8 cellular contexts compared by ENCODE assay signal in genomic region chr21:36113647-36114428, GRCh38. TPM values are rescaled to one million over a fixed set of nuclear protein-coding genes. Genes with fewer than 3 reads are reported as not detected.
DNase-seq lines count a peak whose midpoint lies in the region; ATAC-seq lines count a peak whose summit lies in the region.

No MANE protein-coding gene starts in this region.

- no peak overlapping the region for H3K27ac ChIP-seq in BLaER1

- H3K27me3 ChIP-seq in BLaER1 (no peaks in the 10 kb centered on the region), mononuclear cell (ENCODE audit: insufficient read depth, low read length) (no peaks in the 10 kb centered on the region)

- H3K4me3 Mint-ChIP-seq in activated T-cell treated with anti-CD3 and anti-CD28 coated beads, Interleukin-2, amount 50 U/mL, for 4 hours = peak overlapping the region; percentile 87

- H3K36me3 ChIP-seq in BLaER1 = no peaks in the 10 kb centered on the region

- peak overlapping the region; percentile 59 for H3K4me2 ChIP-seq in BLaER1

- H3K9ac ChIP-seq in BLaER1 = no peak overlapping the region

- peaks cover 25% of the 10 kb centered on the region for H3K4me1 Mint-ChIP-seq in activated T-cell treated with anti-CD3 and anti-CD28 coated beads, Interleukin-2, amount 50 U/mL, for 4 hours (ENCODE audit: low read depth)

- peak; percentile 79 for DNase-seq in NCI-H2107 (lab: John Stamatoyannopoulos, UW)
- DNase-seq in activated T-cell treated with anti-CD3 and anti-CD28 coated beads, Interleukin-2, amount 50 U/mL, for 4 hours = no peak
- DNase-seq in SKM-1 (lab: John Stamatoyannopoulos, UW; ENCODE audit: unreplicated experiment) = no peak
- DNase-seq in HuH-7 (ENCODE audit: low spot score) = no peak

- peaks cover 23% of the 10 kb centered on the region for H3K4me1 ChIP-seq in BLaER1
- peaks cover 29% of the 10 kb centered on the region for H3K4me1 ChIP-seq in mononuclear cell (ENCODE audit: insufficient read depth, low read length)

- ATAC-seq in activated T-cell treated with anti-CD3 and anti-CD28 coated beads, Interleukin-2, amount 50 U/mL, for 4 hours = peak; percentile 29 to 79
- no peak for ATAC-seq in HG03378 (IDR thresholded peaks at IDR 0.05; ENCODE audit: unreplicated experiment)
- no peak for ATAC-seq in HG03108 (IDR thresholded peaks at IDR 0.05; ENCODE audit: unreplicated experiment)

- no peaks in the 10 kb centered on the region for H3K36me3 Mint-ChIP-seq in activated T-cell treated with anti-CD3 and anti-CD28 coated beads, Interleukin-2, amount 50 U/mL, for 4 hours (ENCODE audit: insufficient read depth)

- H3K27me3 Mint-ChIP-seq in activated T-cell treated with anti-CD3 and anti-CD28 coated beads, Interleukin-2, amount 50 U/mL, for 4 hours (ENCODE audit: low read depth) = peaks cover 3% of the 10 kb centered on the region

- peaks cover 11% of the 10 kb centered on the region for H3K9me3 ChIP-seq in BLaER1
- H3K9me3 ChIP-seq in mononuclear cell (ENCODE audit: low read depth, low read length) = no peaks in the 10 kb centered on the region

- no peaks in the 10 kb centered on the region for H4K20me1 ChIP-seq in BLaER1

- H3K9me3 Mint-ChIP-seq in activated T-cell treated with anti-CD3 and anti-CD28 coated beads, Interleukin-2, amount 50 U/mL, for 4 hours = no peaks in the 10 kb centered on the region

- H3K4me3 ChIP-seq in BLaER1 (no peak overlapping the region), mononuclear cell (ENCODE audit: low read length) (peak overlapping the region; percentile 23)

RNA-seq across cellular contexts. Expression of gene CBR3, which starts 21.0 kb away (rescaled TPM):
- total RNA-seq in activated T-cell treated with anti-CD3 and anti-CD28 coated beads, Interleukin-2, amount 50 U/mL, for 4 hours = 1 to 10 TPM; 3.6 to 7.6 (median 6.7) TPM
- 4.1 TPM for total RNA-seq in mononuclear cell

RNA-seq across cellular contexts. Expression of gene DOP1B, which starts 42.8 kb away (rescaled TPM):
- total RNA-seq in activated T-cell treated with anti-CD3 and anti-CD28 coated beads, Interleukin-2, amount 50 U/mL, for 4 hours = 10 to 100 TPM in 1 of 3 donors, 1 to 10 TPM in 2; 8.1 to 10.8 (median 9.6) TPM
- total RNA-seq in mononuclear cell = 14.6 TPM

RNA-seq across cellular contexts. Expression of gene CBR1, which starts 44.0 kb away (rescaled TPM):
- 10 to 100 TPM; 45.5 to 57.0 (median 56.8) TPM for total RNA-seq in activated T-cell treated with anti-CD3 and anti-CD28 coated beads, Interleukin-2, amount 50 U/mL, for 4 hours
- total RNA-seq in mononuclear cell = 6.4 TPM

RNA-seq across cellular contexts. Expression of gene SETD4, which starts 53.5 kb away (rescaled TPM):
- total RNA-seq in activated T-cell treated with anti-CD3 and anti-CD28 coated beads, Interleukin-2, amount 50 U/mL, for 4 hours = 10 to 100 TPM; 15.9 to 18.8 (median 17.2) TPM
- 8.4 TPM for total RNA-seq in mononuclear cell

Comparison
In these comparisons a context has a peak if more than half of its experiments do, and no peak if none do; other contexts are left out.
1. ATAC-seq: peak in activated T-cell treated with anti-CD3 and anti-CD28 coated beads, Interleukin-2, amount 50 U/mL, for 4 hours (2 of 2); none in HG03378 (single experiment) and HG03108 (single experiment).